Comparison of ENCODE assay signal across 11 cellular contexts in genomic region chr3:171285287-171285686, GRCh38.
DNase-seq lines count a peak whose midpoint lies in the region; ATAC-seq and TF ChIP-seq lines count a peak whose summit lies in the region.
"Had no signal": no experiment of that assay in that cellular context is flagged by ENCODE, and none has a peak within 500 bp of the region (broad histone marks: within the 10 kb centered on the region; RNA-seq: fewer than 3 reads in every experiment).

No MANE protein-coding gene starts in this region.

- ATAC-seq in GM21390 (IDR thresholded peaks at IDR 0.05; ENCODE audit: unreplicated experiment) (peak; percentile 40), HG03575 (IDR thresholded peaks at IDR 0.05; ENCODE audit: extremely low read depth, insufficient number of reproducible peaks, low FRiP score, unreplicated experiment) (peak; percentile 45), left cardiac atrium (no peak)
- ATAC-seq: mucosa of descending colon had no signal

- peak overlapping the region; percentile 91 for H3K27ac ChIP-seq in fibroblast of lung (ENCODE audit: insufficient read depth, low read length)

- H3K4me2 ChIP-seq in fibroblast of lung (ENCODE audit: extremely low read depth, insufficient read depth, low read length) = peak overlapping the region; percentile 70

- no peaks in the 10 kb centered on the region for H3K9me3 ChIP-seq in fibroblast of lung (ENCODE audit: control insufficient read depth, insufficient read depth, low read depth, low read length)
- H3K9me3 ChIP-seq: mucosa of descending colon had no signal

- no peak overlapping the region for H2AFZ ChIP-seq in fibroblast of lung (ENCODE audit: low read length)

- H3K79me2 ChIP-seq in fibroblast of lung (ENCODE audit: control insufficient read depth, insufficient read depth, low read length) = no peaks in the 10 kb centered on the region

- no peaks in the 10 kb centered on the region for H3K36me3 ChIP-seq in GM06990 (ENCODE audit: control insufficient read depth, insufficient read depth, low read length)
- no peaks in the 10 kb centered on the region for H3K36me3 ChIP-seq in fibroblast of lung (ENCODE audit: control insufficient read depth, insufficient read depth, low read length)

- H4K20me1 ChIP-seq in fibroblast of lung (ENCODE audit: control insufficient read depth, extremely low read depth, insufficient read depth, low read length) = no peaks in the 10 kb centered on the region

- H3K4me3 ChIP-seq in GM06990 (replicated peaks; ENCODE audit: low read depth, low read length) = no peak overlapping the region
- H3K4me3 ChIP-seq in fibroblast of lung (replicated peaks in 1 of 4; ENCODE audit: control extremely low read depth in 1 of 4, insufficient read depth in 1 of 4, low read depth in 3 of 4, low read length in 4 of 4) = peak overlapping the region in 1 of 4 experiments; percentile 6
- H3K4me3 ChIP-seq: mucosa of descending colon had no signal

- intact Hi-C loops in left cardiac atrium (cut with DNase I) = loop anchor here in 1 of 2 donors (10.0 kb wide), 1 partner anchor 90 kb away; no protein-coding TSS in a partner anchor
- intact Hi-C loops in head of caudate nucleus (cut with DNase I) = no loop called here

- H3K4me1 ChIP-seq in fibroblast of lung (ENCODE audit: control insufficient read depth, extremely low read depth, insufficient read depth, low read length) = peaks cover 7% of the 10 kb centered on the region

- H3K27me3 ChIP-seq in GM06990 (replicated peaks; ENCODE audit: control insufficient read depth, insufficient read depth, low read length) (no peaks in the 10 kb centered on the region), fibroblast of lung (ENCODE audit: control insufficient read depth, insufficient read depth, low read length) (no peaks in the 10 kb centered on the region)

- DNase-seq in GM06990 (ENCODE audit: extremely low read depth, insufficient read length) (peak; percentile 44), fibroblast of lung (ENCODE audit: low read depth in 2 of 2) (peak in 1 of 2 donors; percentile 36), NCI-H2081 (lab: John Stamatoyannopoulos, UW) (no peak), NCI-H526 (lab: John Stamatoyannopoulos, UW) (no peak), left cardiac atrium (no peak), head of caudate nucleus (no peak)
- DNase-seq: COR-L47; mucosa of descending colon; stimulated activated CD4-positive, alpha-beta T cell treated with anti-CD3 and anti-CD28 coated beads, Interleukin-2, amount 100 ng/mL, for 24 hours had no signal

- no peak overlapping the region for H3K9ac ChIP-seq in fibroblast of lung (ENCODE audit: insufficient read depth, low read length)

- TF ChIP-seq CTCF in GM06990 (IDR thresholded peaks at IDR 0.05; ENCODE audit: insufficient read depth, low read length, poor library complexity, severe bottlenecking) (no peak), fibroblast of lung (conservative IDR thresholded peaks at IDR 0.05 in 1 of 2, IDR thresholded peaks at IDR 0.05 in 1 of 2; ENCODE audit: low read depth in 1 of 2, low read length in 2 of 2) (no peak)

Comparison
In these comparisons a context has a peak if more than half of its experiments do, and no peak if none do; other contexts are left out.
1. ATAC-seq: peak in GM21390 (single experiment) and HG03575 (single experiment); none in left cardiac atrium (0 of 2).